In the genomic region with DNA sequence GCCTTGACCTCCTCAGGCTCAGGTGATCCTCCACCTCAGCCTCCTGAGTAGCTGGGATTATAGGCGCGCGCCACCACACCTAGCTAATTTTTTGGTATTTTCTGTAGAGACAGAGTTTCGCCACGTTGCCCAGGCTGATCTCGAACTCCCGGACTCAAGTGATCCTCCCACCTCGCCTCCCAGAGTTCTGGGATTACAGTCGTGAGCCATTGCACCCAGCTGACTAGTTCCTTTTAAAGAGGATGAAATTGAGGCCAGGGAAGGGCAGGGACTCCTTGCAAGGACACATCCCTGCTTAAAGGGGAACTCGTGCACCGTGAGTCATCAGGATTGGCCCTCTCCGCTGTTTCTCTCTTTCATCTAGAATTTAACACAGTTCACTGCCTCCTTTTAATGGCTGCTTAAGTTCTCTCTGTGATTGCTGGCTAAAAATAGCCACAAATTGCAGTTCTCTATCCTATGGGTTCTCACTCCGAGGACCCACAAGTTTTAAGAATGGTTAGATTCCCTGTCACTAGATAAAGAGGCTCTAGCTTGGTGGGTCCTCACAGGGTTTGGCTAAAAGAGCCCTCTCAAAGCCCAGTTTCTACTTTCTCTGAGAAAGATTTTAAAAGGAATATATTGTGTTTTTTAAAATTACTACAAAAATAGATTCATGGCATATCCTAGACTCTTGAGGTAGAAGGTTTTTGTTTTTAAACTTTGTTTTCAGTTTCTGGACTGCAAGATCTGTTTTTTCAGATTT, we compare ENCODE assay signal across 1 cellular context.
TF ChIP-seq lines count a peak whose summit lies in the region.

No MANE protein-coding gene starts in this region.

TF ChIP-seq in K562, 482 proteins besides CTCF, POLR2A, EP300 and RAD21 (continued from another document and continues in another):
- TF ChIP-seq, protein P1, sequence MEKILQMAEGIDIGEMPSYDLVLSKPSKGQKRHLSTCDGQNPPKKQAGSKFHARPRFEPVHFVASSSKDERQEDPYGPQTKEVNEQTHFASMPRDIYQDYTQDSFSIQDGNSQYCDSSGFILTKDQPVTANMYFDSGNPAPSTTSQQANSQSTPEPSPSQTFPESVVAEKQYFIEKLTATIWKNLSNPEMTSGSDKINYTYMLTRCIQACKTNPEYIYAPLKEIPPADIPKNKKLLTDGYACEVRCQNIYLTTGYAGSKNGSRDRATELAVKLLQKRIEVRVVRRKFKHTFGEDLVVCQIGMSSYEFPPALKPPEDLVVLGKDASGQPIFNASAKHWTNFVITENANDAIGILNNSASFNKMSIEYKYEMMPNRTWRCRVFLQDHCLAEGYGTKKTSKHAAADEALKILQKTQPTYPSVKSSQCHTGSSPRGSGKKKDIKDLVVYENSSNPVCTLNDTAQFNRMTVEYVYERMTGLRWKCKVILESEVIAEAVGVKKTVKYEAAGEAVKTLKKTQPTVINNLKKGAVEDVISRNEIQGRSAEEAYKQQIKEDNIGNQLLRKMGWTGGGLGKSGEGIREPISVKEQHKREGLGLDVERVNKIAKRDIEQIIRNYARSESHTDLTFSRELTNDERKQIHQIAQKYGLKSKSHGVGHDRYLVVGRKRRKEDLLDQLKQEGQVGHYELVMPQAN (IDR thresholded peaks at IDR 0.05; ENCODE audit: borderline replicate concordance), result peak; percentile 53; the same call in 1 of the 2 replicates
- TF ChIP-seq MTA2 (IDR thresholded peaks at IDR 0.05; ENCODE audit: low read depth) (0 out of 2 replicates have a peak, but pooled peaks have one; percentile 25), SRSF1 (IDR thresholded peaks at IDR 0.05; ENCODE audit: low read depth, low read length) (no peak), RBM22 (IDR thresholded peaks at IDR 0.05; ENCODE audit: low read depth, low read length, poor library complexity, severe bottlenecking) (no peak), CREB1 (IDR thresholded peaks at IDR 0.05) (no peak), CREB1 (CRISPR knock-in tag; IDR thresholded peaks at IDR 0.05) (no peak), ZNF184 (CRISPR knock-in tag; IDR thresholded peaks at IDR 0.05) (no peak), RB1 (IDR thresholded peaks at IDR 0.05; ENCODE audit: low read depth) (no peak), SMAD4 (CRISPR knock-in tag; conservative IDR thresholded peaks at IDR 0.05) (no peak), MAFG (tag; conservative IDR thresholded peaks at IDR 0.05) (peak; percentile 76), ZNF589 (CRISPR knock-in tag; IDR thresholded peaks at IDR 0.05; ENCODE audit: low read depth) (peak; percentile 59), MAFF (IDR thresholded peaks at IDR 0.05; ENCODE audit: low read length) (peak; percentile 73), NCOA1 (IDR thresholded peaks at IDR 0.05; ENCODE audit: low read depth) (0 out of 2 replicates have a peak, but pooled peaks have one; percentile 25), MCM2 (IDR thresholded peaks at IDR 0.05; ENCODE audit: low read depth) (no peak), SUPT5H (IDR thresholded peaks at IDR 0.05) (no peak), ZFP36 (IDR thresholded peaks at IDR 0.05; ENCODE audit: low read depth, low read length, partially characterized antibody) (peak; percentile 37), TEAD2 (tag; IDR thresholded peaks at IDR 0.05) (no peak), ZNF263 (CRISPR knock-in tag; IDR thresholded peaks at IDR 0.05; ENCODE audit: borderline replicate concordance) (no peak; the same call in 1 of the 2 replicates), KDM5B (IDR thresholded peaks at IDR 0.05; ENCODE audit: insufficient replicate concordance, low read depth, low read length) (peak; percentile 51), HDAC3 (IDR thresholded peaks at IDR 0.05; ENCODE audit: borderline replicate concordance, partially characterized antibody) (peak; percentile 49), NR4A1 (CRISPR knock-in tag; IDR thresholded peaks at IDR 0.05) (no peak), NR4A1 (tag; IDR thresholded peaks at IDR 0.05) (peak; percentile 69; the same call in 1 of the 2 replicates), ZNF12 (CRISPR knock-in tag; IDR thresholded peaks at IDR 0.05) (peak; percentile 46; the same call in 1 of the 2 replicates), HIVEP1 (CRISPR knock-in tag; IDR thresholded peaks at IDR 0.05) (no peak), CHD4 (IDR thresholded peaks at IDR 0.05; ENCODE audit: insufficient read depth, insufficient replicate concordance, low read depth, low read length, poor library complexity, severe bottlenecking) (peak; percentile 40), NFIX (CRISPR knock-in tag; IDR thresholded peaks at IDR 0.05; ENCODE audit: low read depth) (no peak)
- TF ChIP-seq, protein P2, sequence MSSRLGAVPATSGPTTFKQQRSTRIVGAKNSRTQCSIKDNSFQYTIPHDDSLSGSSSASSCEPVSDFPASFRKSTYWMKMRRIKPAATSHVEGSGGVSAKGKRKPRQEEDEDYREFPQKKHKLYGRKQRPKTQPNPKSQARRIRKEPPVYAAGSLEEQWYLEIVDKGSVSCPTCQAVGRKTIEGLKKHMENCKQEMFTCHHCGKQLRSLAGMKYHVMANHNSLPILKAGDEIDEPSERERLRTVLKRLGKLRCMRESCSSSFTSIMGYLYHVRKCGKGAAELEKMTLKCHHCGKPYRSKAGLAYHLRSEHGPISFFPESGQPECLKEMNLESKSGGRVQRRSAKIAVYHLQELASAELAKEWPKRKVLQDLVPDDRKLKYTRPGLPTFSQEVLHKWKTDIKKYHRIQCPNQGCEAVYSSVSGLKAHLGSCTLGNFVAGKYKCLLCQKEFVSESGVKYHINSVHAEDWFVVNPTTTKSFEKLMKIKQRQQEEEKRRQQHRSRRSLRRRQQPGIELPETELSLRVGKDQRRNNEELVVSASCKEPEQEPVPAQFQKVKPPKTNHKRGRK (tag; IDR thresholded peaks at IDR 0.05), result no peak
- TF ChIP-seq, protein P3, sequence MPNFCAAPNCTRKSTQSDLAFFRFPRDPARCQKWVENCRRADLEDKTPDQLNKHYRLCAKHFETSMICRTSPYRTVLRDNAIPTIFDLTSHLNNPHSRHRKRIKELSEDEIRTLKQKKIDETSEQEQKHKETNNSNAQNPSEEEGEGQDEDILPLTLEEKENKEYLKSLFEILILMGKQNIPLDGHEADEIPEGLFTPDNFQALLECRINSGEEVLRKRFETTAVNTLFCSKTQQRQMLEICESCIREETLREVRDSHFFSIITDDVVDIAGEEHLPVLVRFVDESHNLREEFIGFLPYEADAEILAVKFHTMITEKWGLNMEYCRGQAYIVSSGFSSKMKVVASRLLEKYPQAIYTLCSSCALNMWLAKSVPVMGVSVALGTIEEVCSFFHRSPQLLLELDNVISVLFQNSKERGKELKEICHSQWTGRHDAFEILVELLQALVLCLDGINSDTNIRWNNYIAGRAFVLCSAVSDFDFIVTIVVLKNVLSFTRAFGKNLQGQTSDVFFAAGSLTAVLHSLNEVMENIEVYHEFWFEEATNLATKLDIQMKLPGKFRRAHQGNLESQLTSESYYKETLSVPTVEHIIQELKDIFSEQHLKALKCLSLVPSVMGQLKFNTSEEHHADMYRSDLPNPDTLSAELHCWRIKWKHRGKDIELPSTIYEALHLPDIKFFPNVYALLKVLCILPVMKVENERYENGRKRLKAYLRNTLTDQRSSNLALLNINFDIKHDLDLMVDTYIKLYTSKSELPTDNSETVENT (CRISPR knock-in tag; IDR thresholded peaks at IDR 0.05), result no peak
- TF ChIP-seq, protein P4, sequence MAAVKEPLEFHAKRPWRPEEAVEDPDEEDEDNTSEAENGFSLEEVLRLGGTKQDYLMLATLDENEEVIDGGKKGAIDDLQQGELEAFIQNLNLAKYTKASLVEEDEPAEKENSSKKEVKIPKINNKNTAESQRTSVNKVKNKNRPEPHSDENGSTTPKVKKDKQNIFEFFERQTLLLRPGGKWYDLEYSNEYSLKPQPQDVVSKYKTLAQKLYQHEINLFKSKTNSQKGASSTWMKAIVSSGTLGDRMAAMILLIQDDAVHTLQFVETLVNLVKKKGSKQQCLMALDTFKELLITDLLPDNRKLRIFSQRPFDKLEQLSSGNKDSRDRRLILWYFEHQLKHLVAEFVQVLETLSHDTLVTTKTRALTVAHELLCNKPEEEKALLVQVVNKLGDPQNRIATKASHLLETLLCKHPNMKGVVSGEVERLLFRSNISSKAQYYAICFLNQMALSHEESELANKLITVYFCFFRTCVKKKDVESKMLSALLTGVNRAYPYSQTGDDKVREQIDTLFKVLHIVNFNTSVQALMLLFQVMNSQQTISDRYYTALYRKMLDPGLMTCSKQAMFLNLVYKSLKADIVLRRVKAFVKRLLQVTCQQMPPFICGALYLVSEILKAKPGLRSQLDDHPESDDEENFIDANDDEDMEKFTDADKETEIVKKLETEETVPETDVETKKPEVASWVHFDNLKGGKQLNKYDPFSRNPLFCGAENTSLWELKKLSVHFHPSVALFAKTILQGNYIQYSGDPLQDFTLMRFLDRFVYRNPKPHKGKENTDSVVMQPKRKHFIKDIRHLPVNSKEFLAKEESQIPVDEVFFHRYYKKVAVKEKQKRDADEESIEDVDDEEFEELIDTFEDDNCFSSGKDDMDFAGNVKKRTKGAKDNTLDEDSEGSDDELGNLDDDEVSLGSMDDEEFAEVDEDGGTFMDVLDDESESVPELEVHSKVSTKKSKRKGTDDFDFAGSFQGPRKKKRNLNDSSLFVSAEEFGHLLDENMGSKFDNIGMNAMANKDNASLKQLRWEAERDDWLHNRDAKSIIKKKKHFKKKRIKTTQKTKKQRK (IDR thresholded peaks at IDR 0.05; ENCODE audit: borderline replicate concordance, low read depth, low read length), result no peak
- TF ChIP-seq, protein P5, sequence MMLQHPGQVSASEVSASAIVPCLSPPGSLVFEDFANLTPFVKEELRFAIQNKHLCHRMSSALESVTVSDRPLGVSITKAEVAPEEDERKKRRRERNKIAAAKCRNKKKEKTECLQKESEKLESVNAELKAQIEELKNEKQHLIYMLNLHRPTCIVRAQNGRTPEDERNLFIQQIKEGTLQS (IDR thresholded peaks at IDR 0.05), result peak; percentile 94
- TF ChIP-seq, protein P5 (CRISPR knock-in tag; conservative IDR thresholded peaks at IDR 0.05), result peak; percentile 69; the same call in 1 of the 2 replicates
- TF ChIP-seq, protein P6, sequence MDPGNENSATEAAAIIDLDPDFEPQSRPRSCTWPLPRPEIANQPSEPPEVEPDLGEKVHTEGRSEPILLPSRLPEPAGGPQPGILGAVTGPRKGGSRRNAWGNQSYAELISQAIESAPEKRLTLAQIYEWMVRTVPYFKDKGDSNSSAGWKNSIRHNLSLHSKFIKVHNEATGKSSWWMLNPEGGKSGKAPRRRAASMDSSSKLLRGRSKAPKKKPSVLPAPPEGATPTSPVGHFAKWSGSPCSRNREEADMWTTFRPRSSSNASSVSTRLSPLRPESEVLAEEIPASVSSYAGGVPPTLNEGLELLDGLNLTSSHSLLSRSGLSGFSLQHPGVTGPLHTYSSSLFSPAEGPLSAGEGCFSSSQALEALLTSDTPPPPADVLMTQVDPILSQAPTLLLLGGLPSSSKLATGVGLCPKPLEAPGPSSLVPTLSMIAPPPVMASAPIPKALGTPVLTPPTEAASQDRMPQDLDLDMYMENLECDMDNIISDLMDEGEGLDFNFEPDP (CRISPR knock-in tag; IDR thresholded peaks at IDR 0.05), result no peak
- TF ChIP-seq, protein P7, sequence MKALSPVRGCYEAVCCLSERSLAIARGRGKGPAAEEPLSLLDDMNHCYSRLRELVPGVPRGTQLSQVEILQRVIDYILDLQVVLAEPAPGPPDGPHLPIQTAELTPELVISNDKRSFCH (CRISPR knock-in tag; IDR thresholded peaks at IDR 0.05), result no peak
- TF ChIP-seq, protein P7 (tag; IDR thresholded peaks at IDR 0.05), result 0 out of 2 replicates have a peak, but pooled peaks have one; percentile 54
- TF ChIP-seq, protein P8, sequence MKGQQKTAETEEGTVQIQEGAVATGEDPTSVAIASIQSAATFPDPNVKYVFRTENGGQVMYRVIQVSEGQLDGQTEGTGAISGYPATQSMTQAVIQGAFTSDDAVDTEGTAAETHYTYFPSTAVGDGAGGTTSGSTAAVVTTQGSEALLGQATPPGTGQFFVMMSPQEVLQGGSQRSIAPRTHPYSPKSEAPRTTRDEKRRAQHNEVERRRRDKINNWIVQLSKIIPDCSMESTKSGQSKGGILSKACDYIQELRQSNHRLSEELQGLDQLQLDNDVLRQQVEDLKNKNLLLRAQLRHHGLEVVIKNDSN (CRISPR knock-in tag; IDR thresholded peaks at IDR 0.05), result no peak
- TF ChIP-seq, protein P9, sequence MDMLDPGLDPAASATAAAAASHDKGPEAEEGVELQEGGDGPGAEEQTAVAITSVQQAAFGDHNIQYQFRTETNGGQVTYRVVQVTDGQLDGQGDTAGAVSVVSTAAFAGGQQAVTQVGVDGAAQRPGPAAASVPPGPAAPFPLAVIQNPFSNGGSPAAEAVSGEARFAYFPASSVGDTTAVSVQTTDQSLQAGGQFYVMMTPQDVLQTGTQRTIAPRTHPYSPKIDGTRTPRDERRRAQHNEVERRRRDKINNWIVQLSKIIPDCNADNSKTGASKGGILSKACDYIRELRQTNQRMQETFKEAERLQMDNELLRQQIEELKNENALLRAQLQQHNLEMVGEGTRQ (CRISPR knock-in tag; IDR thresholded peaks at IDR 0.05), result no peak
- TF ChIP-seq, protein P10, sequence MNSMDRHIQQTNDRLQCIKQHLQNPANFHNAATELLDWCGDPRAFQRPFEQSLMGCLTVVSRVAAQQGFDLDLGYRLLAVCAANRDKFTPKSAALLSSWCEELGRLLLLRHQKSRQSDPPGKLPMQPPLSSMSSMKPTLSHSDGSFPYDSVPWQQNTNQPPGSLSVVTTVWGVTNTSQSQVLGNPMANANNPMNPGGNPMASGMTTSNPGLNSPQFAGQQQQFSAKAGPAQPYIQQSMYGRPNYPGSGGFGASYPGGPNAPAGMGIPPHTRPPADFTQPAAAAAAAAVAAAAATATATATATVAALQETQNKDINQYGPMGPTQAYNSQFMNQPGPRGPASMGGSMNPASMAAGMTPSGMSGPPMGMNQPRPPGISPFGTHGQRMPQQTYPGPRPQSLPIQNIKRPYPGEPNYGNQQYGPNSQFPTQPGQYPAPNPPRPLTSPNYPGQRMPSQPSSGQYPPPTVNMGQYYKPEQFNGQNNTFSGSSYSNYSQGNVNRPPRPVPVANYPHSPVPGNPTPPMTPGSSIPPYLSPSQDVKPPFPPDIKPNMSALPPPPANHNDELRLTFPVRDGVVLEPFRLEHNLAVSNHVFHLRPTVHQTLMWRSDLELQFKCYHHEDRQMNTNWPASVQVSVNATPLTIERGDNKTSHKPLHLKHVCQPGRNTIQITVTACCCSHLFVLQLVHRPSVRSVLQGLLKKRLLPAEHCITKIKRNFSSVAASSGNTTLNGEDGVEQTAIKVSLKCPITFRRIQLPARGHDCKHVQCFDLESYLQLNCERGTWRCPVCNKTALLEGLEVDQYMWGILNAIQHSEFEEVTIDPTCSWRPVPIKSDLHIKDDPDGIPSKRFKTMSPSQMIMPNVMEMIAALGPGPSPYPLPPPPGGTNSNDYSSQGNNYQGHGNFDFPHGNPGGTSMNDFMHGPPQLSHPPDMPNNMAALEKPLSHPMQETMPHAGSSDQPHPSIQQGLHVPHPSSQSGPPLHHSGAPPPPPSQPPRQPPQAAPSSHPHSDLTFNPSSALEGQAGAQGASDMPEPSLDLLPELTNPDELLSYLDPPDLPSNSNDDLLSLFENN (IDR thresholded peaks at IDR 0.05; ENCODE audit: low read depth in 2 of 2, low read length in 2 of 2), result 0 out of 4 replicates have a peak, but pooled peaks of 1 of the 2 experiments have one; percentile 23
